Comparison of ENCODE assay signal across 16 cellular contexts in the genomic region with DNA sequence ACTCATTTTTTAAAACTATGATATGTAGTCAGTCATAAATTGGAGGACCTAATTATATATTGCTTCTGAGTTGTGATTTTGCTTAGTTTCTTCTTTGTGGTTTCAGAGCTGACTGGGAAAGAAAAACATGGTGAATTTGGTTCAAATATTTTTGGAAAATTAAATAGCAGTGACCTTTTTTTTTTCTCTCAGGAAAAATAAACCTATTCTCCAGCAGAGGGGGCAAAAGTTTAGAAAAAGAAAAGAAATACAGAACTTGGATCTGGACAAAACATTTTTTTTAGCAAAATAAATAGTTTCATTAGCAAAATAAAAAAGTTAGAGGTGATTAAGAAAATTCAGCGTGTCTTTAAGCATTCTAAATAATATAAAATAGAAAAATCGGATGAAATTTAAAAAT. TPM values are rescaled to one million over a fixed set of nuclear protein-coding genes. Genes with fewer than 3 reads are reported as not detected.
A peak's percentile ranks its signal among the peaks of the same experiment; 100 is the strongest.
DNase-seq lines count a peak whose midpoint lies in the region; ATAC-seq, FAIRE-seq and TF ChIP-seq lines count a peak whose summit lies in the region.
"Had no signal": no experiment of that assay in that cellular context is flagged by ENCODE, and none has a peak within 500 bp of the region (broad histone marks: within the 10 kb centered on the region; RNA-seq: fewer than 3 reads in every experiment).

No MANE protein-coding gene starts in this region.

- H3K9me2 ChIP-seq in OCI-LY7 (ENCODE audit: insufficient read depth, low read length): no peaks in the 10 kb centered on the region

- no peak for TF ChIP-seq EP300 in HepG2 (IDR thresholded peaks at IDR 0.05; ENCODE audit: low read depth in 2 of 2, low read length in 2 of 2)
- no peak for TF ChIP-seq EP300 in HepG2 (CRISPR knock-in tag; IDR thresholded peaks at IDR 0.05; ENCODE audit: borderline replicate concordance)
- TF ChIP-seq EP300 in stomach (IDR thresholded peaks at IDR 0.05): no peak

- BruUV-seq in HepG2 (replicated peaks; lab: Mats Ljungman, UMichigan) (no TSS peak), OCI-LY7 (replicated peaks; lab: Mats Ljungman, UMichigan) (no TSS peak)

- H4K20me1 ChIP-seq in HepG2 (ENCODE audit: insufficient read depth, low read length) (no peaks in the 10 kb centered on the region), OCI-LY7 (ENCODE audit: insufficient read depth, low read length) (no peaks in the 10 kb centered on the region)

- peaks cover 7 to 38% (median 18%) of the 10 kb centered on the region in 4 donors for H3K36me3 ChIP-seq in liver (ENCODE audit: control insufficient read depth in 4 of 4, insufficient read depth in 3 of 4, low read depth in 1 of 4, low read length in 3 of 4)
- H3K36me3 ChIP-seq in HepG2 (replicated peaks in 1 of 2; ENCODE audit: control insufficient read depth in 1 of 2, insufficient read depth in 2 of 2, low read length in 2 of 2): peaks cover 13 to 47% of the 10 kb centered on the region in 2 experiments
- H3K36me3 ChIP-seq in OCI-LY7 (ENCODE audit: insufficient read depth, low read length): peaks cover 68% of the 10 kb centered on the region
- H3K36me3 ChIP-seq in stomach: peaks cover 8 to 81% (median 75%) of the 10 kb centered on the region in 4 donors

- intact Hi-C loops in HepG2 (cut with micrococcal nuclease; ENCODE audit: unreplicated experiment): loop anchor here (10.0 kb wide), 1 partner anchor 99 kb away; no protein-coding TSS in a partner anchor
- intact Hi-C loops in OCI-LY7 (cut with micrococcal nuclease; ENCODE audit: unreplicated experiment): no loop called here
- intact Hi-C loops in stomach (cut with DNase I; ENCODE audit: low total_unique reads): no loop called here

- H3K9ac ChIP-seq in liver (ENCODE audit: low read depth in 1 of 2, low read length in 2 of 2) (no peak overlapping the region), HepG2 (ENCODE audit: insufficient read depth, low read depth, low read length) (no peak overlapping the region)

- WGBS in liver: 92% methylated on average over 2 of the region's 2 CpGs
- 78% methylated on average over 2 of the region's 2 CpGs for WGBS in HepG2 (ENCODE audit: low lambda C conversion rate)
- WGBS in stomach, 5 donors: 70 to 98% (median 94%) methylated on average over 2 of the region's 2 CpGs

- TF ChIP-seq CTCF in liver (IDR thresholded peaks at IDR 0.05; ENCODE audit: low read depth, low read length, missing input control): peak; percentile 9
- TF ChIP-seq CTCF in HepG2 (CRISPR knock-in tag; IDR thresholded peaks at IDR 0.05): no peak
- peak; percentile 70 for TF ChIP-seq CTCF in OCI-LY7 (conservative IDR thresholded peaks at IDR 0.05; ENCODE audit: low read length)
- peak; percentile 41 for TF ChIP-seq CTCF in fibroblast of pulmonary artery (IDR thresholded peaks at IDR 0.05; ENCODE audit: low read length, missing control alignments)
- TF ChIP-seq CTCF in stomach (IDR thresholded peaks at IDR 0.05): peak in 1 of 7 experiments; percentile 16

- ATAC-seq in HepG2 (no peak), HG03442 (IDR thresholded peaks at IDR 0.05; ENCODE audit: unreplicated experiment) (no peak)
- ATAC-seq: natural killer cell treated with Interleukin-12 subunit alpha and Interleukin-12 subunit beta and Interleukin-15 and Interleukin-18, amount 100 ng/mL, for 72 hours had no signal

- no peak for FAIRE-seq in HepG2 (lab: Jason Lieb, UNC)
- FAIRE-seq: H54 had no signal

- H3K4me3 ChIP-seq in liver (ENCODE audit: low read depth in 1 of 3, low read length in 3 of 3) (no peak overlapping the region), HepG2 (replicated peaks in 1 of 3; ENCODE audit: insufficient read depth in 1 of 3, low read depth in 2 of 3, low read length in 3 of 3) (no peak overlapping the region), OCI-LY7 (ENCODE audit: low read depth, low read length, poor library complexity, severe bottlenecking) (no peak overlapping the region), fibroblast of pulmonary artery (replicated peaks; ENCODE audit: low read depth, low read length) (no peak overlapping the region), stomach (no peak overlapping the region)

- in situ Hi-C loops in HepG2 (cut with HindIII; ENCODE audit: extremely low pct_ligation_motif_present, low pct_unique_long_range_greater_than_20kb): no loop called here

- H2AFZ ChIP-seq in HepG2 (ENCODE audit: low read length): no peak overlapping the region
- H2AFZ ChIP-seq in OCI-LY7 (ENCODE audit: low read length): no peak overlapping the region

- H3K27ac ChIP-seq in liver (ENCODE audit: low read depth in 1 of 2, low read length in 2 of 2) (no peak overlapping the region), HepG2 (ENCODE audit: extremely low read length, insufficient read depth, low read length) (no peak overlapping the region), OCI-LY7 (ENCODE audit: low read depth, low read length, poor library complexity, severe bottlenecking) (no peak overlapping the region), stomach (no peak overlapping the region)

- TF ChIP-seq RAD21 in liver (IDR thresholded peaks at IDR 0.05) (peak in 1 of 2 donors; percentile 37), HepG2 (CRISPR knock-in tag; IDR thresholded peaks at IDR 0.05) (no peak)

- CTCF ChIA-PET in HepG2 (lab: Yijun Ruan, JAX; ENCODE audit: low intra/inter-chr PET ratio, low total read pairs): no interaction called here
- CTCF ChIA-PET in OCI-LY7 (lab: Charles Lee; ENCODE audit: unreplicated experiment): no interaction called here

- H3K27me3 ChIP-seq in liver (ENCODE audit: control insufficient read depth in 4 of 4, insufficient read depth in 4 of 4, low read length in 3 of 4): no peaks in the 10 kb centered on the region
- no peaks in the 10 kb centered on the region for H3K27me3 ChIP-seq in HepG2 (ENCODE audit: control insufficient read depth in 1 of 2, insufficient read depth in 2 of 2, low read length in 2 of 2)
- H3K27me3 ChIP-seq in stomach: no peaks in the 10 kb centered on the region

- no peaks in the 10 kb centered on the region for H3K9me3 ChIP-seq in liver (ENCODE audit: control insufficient read depth in 4 of 4, low read length in 3 of 4)
- no peaks in the 10 kb centered on the region for H3K9me3 ChIP-seq in HepG2 (ENCODE audit: low read length)
- H3K9me3 ChIP-seq in OCI-LY7 (ENCODE audit: low read length): no peaks in the 10 kb centered on the region
- H3K9me3 ChIP-seq in stomach: no peaks in the 10 kb centered on the region

- TF ChIP-seq POLR2A in HepG2 (IDR thresholded peaks at IDR 0.05; ENCODE audit: insufficient read depth in 1 of 2, low read depth in 2 of 2, low read length in 2 of 2): no peak
- TF ChIP-seq POLR2A in stomach (IDR thresholded peaks at IDR 0.05): no peak

- H3K4me1 ChIP-seq in liver (ENCODE audit: control insufficient read depth in 4 of 4, insufficient read depth in 4 of 4, low read length in 3 of 4): peaks cover under 1 to 8% (median 5%) of the 10 kb centered on the region in 4 donors
- H3K4me1 ChIP-seq in HepG2 (ENCODE audit: insufficient read depth, low read length): 0 out of 2 replicates have a peak, but pooled peaks cover 4% of the 10 kb centered on the region
- no peaks in the 10 kb centered on the region for H3K4me1 ChIP-seq in OCI-LY7 (ENCODE audit: insufficient read depth, low read length, poor library complexity, severe bottlenecking)
- peaks cover 0 to 15% (median 0%) of the 10 kb centered on the region in 4 donors for H3K4me1 ChIP-seq in stomach

- no peaks in the 10 kb centered on the region for H3K79me2 ChIP-seq in HepG2 (ENCODE audit: insufficient read depth, low read length)
- H3K79me2 ChIP-seq in OCI-LY7 (ENCODE audit: insufficient read depth, low read depth, low read length): no peaks in the 10 kb centered on the region

- DNase-seq in HepG2 (ENCODE audit: low spot score) (no peak), OCI-LY7 (ENCODE audit: low spot score) (no peak), fibroblast of pulmonary artery (ENCODE audit: low read depth) (peak; percentile 23), UCSD-AML1 (lab: John Stamatoyannopoulos, UW; ENCODE audit: unreplicated experiment) (no peak), stomach (no peak), T1000 (lab: John Stamatoyannopoulos, UW) (no peak)
- DNase-seq: activated B cell treated with CpG ODN at 0.5 μM for 24 hours; activated effector memory CD4-positive, alpha-beta T cell treated with Interleukin-2 at 50 U/mL for 16 hours; COR-L47; NCI-H1092; stimulated activated CD4-positive, alpha-beta T cell treated with anti-CD3 and anti-CD28 coated beads, Interleukin-2, amount 100 ng/mL, for 24 hours had no signal

- POLR2A ChIA-PET in HepG2 (lab: Yijun Ruan, JAX) (no interaction called here), OCI-LY7 (lab: Charles Lee) (no interaction called here)

- H3K4me2 ChIP-seq in HepG2 (ENCODE audit: low read depth, low read length) (no peak overlapping the region), OCI-LY7 (ENCODE audit: low read length) (no peak overlapping the region)

RNA-seq across cellular contexts. Expression of gene COL10A1, which starts 10.2 kb away (rescaled TPM):
- total RNA-seq in liver (not detected), HepG2 (2016; rRNA removed; fragmentation: Illumina TruSeq; extraction: Trizol) (not detected in 2 replicates), OCI-LY7 (2022) (not detected in 2 replicates), stomach (under 1 TPM in 1 of 5 donors, not detected in 4; 0.37 TPM)
- polyA plus RNA-seq in liver (under 1 TPM; 0.01 to 0.15 TPM), HepG2 (2011; rRNA removed) (0.07 TPM in 2 replicates), stomach (not detected)
- not detected in 2 replicates for total RNA-seq in HepG2 (2016; cell fraction: cytosol; rRNA removed; fragmentation: Illumina TruSeq; extraction: Trizol; ENCODE audit: low read depth)
- total RNA-seq in HepG2 (2016; cell fraction: insoluble cytoplasmic fraction; rRNA removed; fragmentation: Illumina TruSeq; extraction: Trizol): 0.04 TPM in 1 of 2 replicates, not detected in the other
- not detected in 2 replicates for total RNA-seq in HepG2 (2016; cell fraction: membrane; rRNA removed; fragmentation: Illumina TruSeq; extraction: Trizol)
- total RNA-seq in HepG2 (2016; cell fraction: nucleus; rRNA removed; fragmentation: Illumina TruSeq; extraction: Trizol): not detected in 2 replicates
- 0.03 and 0.05 TPM in 2 replicates for polyA plus RNA-seq in HepG2 (2011; cell fraction: cytosol; rRNA removed)
- not detected in 2 replicates for polyA plus RNA-seq in HepG2 (2011; cell fraction: nucleus; rRNA removed)
- polyA plus RNA-seq in HepG2 (2012): 0.07 and 0.12 TPM in 2 replicates
- polyA plus RNA-seq in HepG2 (2016; cell fraction: cytosol; fragmentation: Illumina TruSeq; extraction: Trizol; ENCODE audit: low read depth): not detected in 2 replicates
- polyA plus RNA-seq in HepG2 (2016; cell fraction: insoluble cytoplasmic fraction; fragmentation: Illumina TruSeq; extraction: Trizol; ENCODE audit: low read depth): not detected in 2 replicates
- not detected in 2 replicates for polyA plus RNA-seq in HepG2 (2016; cell fraction: membrane; fragmentation: Illumina TruSeq; extraction: Trizol; ENCODE audit: low read depth)
- not detected in 2 replicates for polyA plus RNA-seq in HepG2 (2016; cell fraction: nucleus; fragmentation: Illumina TruSeq; extraction: Trizol; ENCODE audit: insufficient read depth, low read depth)
- polyA minus RNA-seq in HepG2 (2011; rRNA and poly(A)+ RNA removed; ENCODE audit: low replicate concordance): 0.30 TPM in 1 of 2 replicates, not detected in the other
- polyA minus RNA-seq in HepG2 (2011; cell fraction: cytosol; rRNA and poly(A)+ RNA removed): not detected in 2 replicates
- polyA minus RNA-seq in HepG2 (2011; cell fraction: nucleus; rRNA and poly(A)+ RNA removed): 0.13 TPM in 1 of 2 replicates, not detected in the other
- total RNA-seq in OCI-LY7 (2014; rRNA removed; shearing (Covaris generic)): not detected in 2 replicates
- total RNA-seq: activated B cell treated with CpG ODN at 0.5 μM for 24 hours; natural killer cell treated with Interleukin-12 subunit alpha and Interleukin-12 subunit beta and Interleukin-15 and Interleukin-18, amount 100 ng/mL, for 72 hours; subcutaneous adipose tissue had no signal

RNA-seq across cellular contexts. Expression of gene NT5DC1, which starts 15.1 kb away (rescaled TPM):
- 10 to 100 TPM; 10.4 to 24.2 TPM for total RNA-seq in liver
- 10 to 100 TPM; 22.3 to 31.4 TPM for polyA plus RNA-seq in liver
- total RNA-seq in HepG2 (2016; rRNA removed; fragmentation: Illumina TruSeq; extraction: Trizol): 56.1 and 90.6 TPM in 2 replicates
- 7.3 and 12.5 TPM in 2 replicates for total RNA-seq in HepG2 (2016; cell fraction: cytosol; rRNA removed; fragmentation: Illumina TruSeq; extraction: Trizol; ENCODE audit: low read depth)
- total RNA-seq in HepG2 (2016; cell fraction: insoluble cytoplasmic fraction; rRNA removed; fragmentation: Illumina TruSeq; extraction: Trizol): 54.8 and 88.2 TPM in 2 replicates
- total RNA-seq in HepG2 (2016; cell fraction: membrane; rRNA removed; fragmentation: Illumina TruSeq; extraction: Trizol): 25.6 and 27.4 TPM in 2 replicates
- total RNA-seq in HepG2 (2016; cell fraction: nucleus; rRNA removed; fragmentation: Illumina TruSeq; extraction: Trizol): 46.5 and 53.8 TPM in 2 replicates
- polyA plus RNA-seq in HepG2 (2011; rRNA removed): 22.1 and 27.0 TPM in 2 replicates
- 22.4 and 23.3 TPM in 2 replicates for polyA plus RNA-seq in HepG2 (2011; cell fraction: cytosol; rRNA removed)
- polyA plus RNA-seq in HepG2 (2011; cell fraction: nucleus; rRNA removed): 10.3 and 13.1 TPM in 2 replicates
- polyA plus RNA-seq in HepG2 (2012): 28.1 and 28.8 TPM in 2 replicates
- 12.1 and 12.5 TPM in 2 replicates for polyA plus RNA-seq in HepG2 (2016; cell fraction: cytosol; fragmentation: Illumina TruSeq; extraction: Trizol; ENCODE audit: low read depth)
- polyA plus RNA-seq in HepG2 (2016; cell fraction: insoluble cytoplasmic fraction; fragmentation: Illumina TruSeq; extraction: Trizol; ENCODE audit: low read depth): 81.9 and 84.6 TPM in 2 replicates
- 21.3 and 21.5 TPM in 2 replicates for polyA plus RNA-seq in HepG2 (2016; cell fraction: membrane; fragmentation: Illumina TruSeq; extraction: Trizol; ENCODE audit: low read depth)
- 34.4 and 35.2 TPM in 2 replicates for polyA plus RNA-seq in HepG2 (2016; cell fraction: nucleus; fragmentation: Illumina TruSeq; extraction: Trizol; ENCODE audit: insufficient read depth, low read depth)
- polyA minus RNA-seq in HepG2 (2011; rRNA and poly(A)+ RNA removed; ENCODE audit: low replicate concordance): 22.3 and 35.3 TPM in 2 replicates
- 38.6 and 39.5 TPM in 2 replicates for polyA minus RNA-seq in HepG2 (2011; cell fraction: cytosol; rRNA and poly(A)+ RNA removed)
- polyA minus RNA-seq in HepG2 (2011; cell fraction: nucleus; rRNA and poly(A)+ RNA removed): 40.2 and 44.4 TPM in 2 replicates
- total RNA-seq in OCI-LY7 (2014; rRNA removed; shearing (Covaris generic)): 11.3 and 20.5 TPM in 2 replicates
- total RNA-seq in OCI-LY7 (2022): 58.8 and 65.0 TPM in 2 replicates
- total RNA-seq in stomach: 100 to 1,000 TPM in 1 of 5 donors, 10 to 100 TPM in 4; 15.6 to 136 (median 22.9) TPM
- 10 to 100 TPM in 2 of 3 donors, 1 to 10 TPM in 1; 8.0 to 14.7 (median 12.7) TPM for polyA plus RNA-seq in stomach

RNA-seq across cellular contexts. Expression of gene FRK, which starts 55.1 kb away (rescaled TPM):
- 10 to 100 TPM in 1 of 2 donors, 1 to 10 TPM in 1; 5.7 to 26.8 TPM for total RNA-seq in liver
- polyA plus RNA-seq in liver: 1 to 10 TPM; 3.6 to 4.9 TPM
- total RNA-seq in HepG2 (2016; rRNA removed; fragmentation: Illumina TruSeq; extraction: Trizol): 2.9 and 4.5 TPM in 2 replicates
- 0.51 and 0.62 TPM in 2 replicates for total RNA-seq in HepG2 (2016; cell fraction: cytosol; rRNA removed; fragmentation: Illumina TruSeq; extraction: Trizol; ENCODE audit: low read depth)
- 2.9 and 4.1 TPM in 2 replicates for total RNA-seq in HepG2 (2016; cell fraction: insoluble cytoplasmic fraction; rRNA removed; fragmentation: Illumina TruSeq; extraction: Trizol)
- 0.86 and 0.93 TPM in 2 replicates for total RNA-seq in HepG2 (2016; cell fraction: membrane; rRNA removed; fragmentation: Illumina TruSeq; extraction: Trizol)
- 6.1 and 6.5 TPM in 2 replicates for total RNA-seq in HepG2 (2016; cell fraction: nucleus; rRNA removed; fragmentation: Illumina TruSeq; extraction: Trizol)
- polyA plus RNA-seq in HepG2 (2011; rRNA removed): 1.3 and 1.5 TPM in 2 replicates
- polyA plus RNA-seq in HepG2 (2011; cell fraction: cytosol; rRNA removed): 0.56 and 1.2 TPM in 2 replicates
- polyA plus RNA-seq in HepG2 (2011; cell fraction: nucleus; rRNA removed): 1.7 and 2.6 TPM in 2 replicates
- 0.65 and 0.80 TPM in 2 replicates for polyA plus RNA-seq in HepG2 (2012)
- polyA plus RNA-seq in HepG2 (2016; cell fraction: cytosol; fragmentation: Illumina TruSeq; extraction: Trizol; ENCODE audit: low read depth): 0.08 and 0.10 TPM in 2 replicates
- polyA plus RNA-seq in HepG2 (2016; cell fraction: insoluble cytoplasmic fraction; fragmentation: Illumina TruSeq; extraction: Trizol; ENCODE audit: low read depth): 1.7 and 1.9 TPM in 2 replicates
- polyA plus RNA-seq in HepG2 (2016; cell fraction: membrane; fragmentation: Illumina TruSeq; extraction: Trizol; ENCODE audit: low read depth): 0.18 and 0.27 TPM in 2 replicates
- polyA plus RNA-seq in HepG2 (2016; cell fraction: nucleus; fragmentation: Illumina TruSeq; extraction: Trizol; ENCODE audit: insufficient read depth, low read depth): 2.1 and 2.6 TPM in 2 replicates
- 5.6 and 8.1 TPM in 2 replicates for polyA minus RNA-seq in HepG2 (2011; rRNA and poly(A)+ RNA removed; ENCODE audit: low replicate concordance)
- 2.5 and 3.6 TPM in 2 replicates for polyA minus RNA-seq in HepG2 (2011; cell fraction: cytosol; rRNA and poly(A)+ RNA removed)
- 16.5 and 22.3 TPM in 2 replicates for polyA minus RNA-seq in HepG2 (2011; cell fraction: nucleus; rRNA and poly(A)+ RNA removed)
- 0.10 and 0.13 TPM in 2 replicates for total RNA-seq in OCI-LY7 (2014; rRNA removed; shearing (Covaris generic))
- 0.46 TPM in 2 replicates for total RNA-seq in OCI-LY7 (2022)
- 10 to 100 TPM in 3 of 5 donors, 1 to 10 TPM in 2; 4.7 to 23.3 (median 10.7) TPM for total RNA-seq in stomach
- 1 to 10 TPM; 1.0 to 1.8 (median 1.8) TPM for polyA plus RNA-seq in stomach
